ENCODE assay signal across 9 cellular contexts in genomic region chr9:93126151-93126781, GRCh38. TPM values are rescaled to one million over a fixed set of nuclear protein-coding genes. Genes with fewer than 3 reads are reported as not detected.
A peak's percentile ranks its signal among the peaks of the same experiment; 100 is the strongest.
DNase-seq lines count a peak whose midpoint lies in the region; ATAC-seq and TF ChIP-seq lines count a peak whose summit lies in the region.
"Had no signal": no experiment of that assay in that cellular context is flagged by ENCODE, and none has a peak within 500 bp of the region (broad histone marks: within the 10 kb centered on the region; RNA-seq: fewer than 3 reads in every experiment).

No MANE protein-coding gene starts in this region.

- H3K4me1 ChIP-seq in mesenchymal stem cell (ENCODE audit: control insufficient read depth, insufficient read depth, low read depth, low read length) (peaks cover 57% of the 10 kb centered on the region), suprapubic skin (peaks cover 56% of the 10 kb centered on the region)

- H3K79me1 ChIP-seq in mesenchymal stem cell (replicated peaks; ENCODE audit: low read length, poor library complexity, severe bottlenecking) = peaks cover 29% of the 10 kb centered on the region

- peak overlapping the region; percentile 44 for H4K91ac ChIP-seq in mesenchymal stem cell (ENCODE audit: low read length)

- H3K4me2 ChIP-seq in mesenchymal stem cell (ENCODE audit: low read length, poor library complexity, severe bottlenecking) = no peak overlapping the region

- H4K8ac ChIP-seq in mesenchymal stem cell (ENCODE audit: low read length) = peak overlapping the region; percentile 73

- ATAC-seq in activated naive CD4-positive, alpha-beta T cell treated with anti-CD3 and anti-CD28 coated beads, Interleukin-2, amount 50 U/mL, for 72 hours = no peak
- ATAC-seq in esophagus mucosa = no peak

- TF ChIP-seq EP300 in suprapubic skin (IDR thresholded peaks at IDR 0.05) = no peak

- no peak overlapping the region for H2BK15ac ChIP-seq in mesenchymal stem cell (ENCODE audit: low read depth, poor library complexity, severe bottlenecking)

- peaks cover 59% of the 10 kb centered on the region for H3K36me3 Mint-ChIP-seq in activated CD4-positive, alpha-beta T cell treated with anti-CD3 and anti-CD28 coated beads, Interleukin-2, amount 10 ng/mL, durations not matched to agents 24 days and 14 days (ENCODE audit: low read depth)
- H3K36me3 Mint-ChIP-seq in activated naive CD4-positive, alpha-beta T cell treated with anti-CD3 and anti-CD28 coated beads, Interleukin-2, amount 50 U/mL, for 72 hours = peaks cover 11 to 15% of the 10 kb centered on the region in 2 donors

- H3K27ac ChIP-seq in mesenchymal stem cell (ENCODE audit: low read length, poor library complexity, severe bottlenecking) (no peak overlapping the region), suprapubic skin (peak overlapping the region; percentile 71)

- H3K23ac ChIP-seq in mesenchymal stem cell (ENCODE audit: low read length in 2 of 2) = no peak overlapping the region

- H2AFZ ChIP-seq in mesenchymal stem cell (ENCODE audit: low read depth, low read length) = no peak overlapping the region

- H3K36me3 ChIP-seq in mesenchymal stem cell (ENCODE audit: control insufficient read depth in 1 of 2, insufficient read depth in 2 of 2, low read depth in 1 of 2, low read length in 2 of 2) (peaks cover 16 to 48% of the 10 kb centered on the region in 2 experiments), suprapubic skin (peaks cover 41% of the 10 kb centered on the region)

- no peaks in the 10 kb centered on the region for H3K9me3 Mint-ChIP-seq in activated CD4-positive, alpha-beta T cell treated with anti-CD3 and anti-CD28 coated beads, Interleukin-2, amount 10 ng/mL, durations not matched to agents 24 days and 14 days
- H3K9me3 Mint-ChIP-seq in activated naive CD4-positive, alpha-beta T cell treated with anti-CD3 and anti-CD28 coated beads, Interleukin-2, amount 50 U/mL, for 72 hours = no peaks in the 10 kb centered on the region

- H3K4me3 ChIP-seq in mesenchymal stem cell (ENCODE audit: insufficient read depth in 1 of 2, low read depth in 1 of 2, low read length in 2 of 2) (no peak overlapping the region), suprapubic skin (no peak overlapping the region)

- H3K18ac ChIP-seq in mesenchymal stem cell (ENCODE audit: low read depth in 1 of 2, low read length in 2 of 2) = peak overlapping the region in 1 of 2 experiments; percentile 74

- no peaks in the 10 kb centered on the region for H3K27me3 Mint-ChIP-seq in activated CD4-positive, alpha-beta T cell treated with anti-CD3 and anti-CD28 coated beads, Interleukin-2, amount 10 ng/mL, durations not matched to agents 24 days and 14 days

- no peak for TF ChIP-seq POLR2A in suprapubic skin (IDR thresholded peaks at IDR 0.05)

- H3K27ac Mint-ChIP-seq in activated CD4-positive, alpha-beta T cell treated with anti-CD3 and anti-CD28 coated beads, Interleukin-2, amount 10 ng/mL, durations not matched to agents 24 days and 14 days = peak overlapping the region; percentile 83
- H3K27ac Mint-ChIP-seq in activated naive CD4-positive, alpha-beta T cell treated with anti-CD3 and anti-CD28 coated beads, Interleukin-2, amount 50 U/mL, for 72 hours = peak overlapping the region; percentile 72 to 79

- peak overlapping the region in 1 of 2 experiments; percentile 51 for H2BK12ac ChIP-seq in mesenchymal stem cell (ENCODE audit: low read length in 2 of 2)

- peak overlapping the region; percentile 35 for H2BK120ac ChIP-seq in mesenchymal stem cell (ENCODE audit: low read depth, low read length)

- no peak overlapping the region for H2BK5ac ChIP-seq in mesenchymal stem cell (ENCODE audit: low read depth, low read length, poor library complexity, severe bottlenecking)

- H3K9ac ChIP-seq in mesenchymal stem cell (ENCODE audit: low read length) = no peak overlapping the region

- H3K4ac ChIP-seq in mesenchymal stem cell (ENCODE audit: low read depth in 1 of 2, low read length in 2 of 2) = peak overlapping the region in 1 of 2 experiments; percentile 29

- WGBS in mesenchymal stem cell = 84% methylated on average over 22 of the region's 23 CpGs
- 50% methylated on average over 11 of the region's 23 CpGs for WGBS in suprapubic skin

- DNase-seq in activated CD4-positive, alpha-beta T cell treated with anti-CD3 and anti-CD28 coated beads, Interleukin-2, amount 10 ng/mL, durations not matched to agents 24 days and 14 days = no peak
- no peak for DNase-seq in activated CD4-positive, alpha-beta T cell treated with anti-CD3 and anti-CD28 coated beads, Interleukin-2, amount 50 U/mL, for 1 hour
- DNase-seq in activated naive CD4-positive, alpha-beta T cell treated with anti-CD3 and anti-CD28 coated beads, Interleukin-2, amount 50 U/mL, for 72 hours (ENCODE audit: low spot score in 2 of 2) = peak in 1 of 2 donors; percentile 53
- DNase-seq in mesenchymal stem cell = no peak
- peak; percentile 62 to 78 for DNase-seq in suprapubic skin (ENCODE audit: low spot score in 2 of 2)
- DNase-seq in NCI-H748 treated with DMSO at 0.1 percent for 48 hours (lab: John Stamatoyannopoulos, UW) = no peak
- no peak for DNase-seq in HCEC 1CT

- peak overlapping the region; percentile 35 for H3K4me3 Mint-ChIP-seq in activated CD4-positive, alpha-beta T cell treated with anti-CD3 and anti-CD28 coated beads, Interleukin-2, amount 10 ng/mL, durations not matched to agents 24 days and 14 days

- peak overlapping the region; percentile 21 for H2AK5ac ChIP-seq in mesenchymal stem cell (ENCODE audit: low read length, severe bottlenecking)

- H3K27me3 ChIP-seq in mesenchymal stem cell (ENCODE audit: control insufficient read depth in 1 of 2, insufficient read depth in 1 of 2, low read length in 2 of 2) (no peaks in the 10 kb centered on the region), suprapubic skin (no peaks in the 10 kb centered on the region)

- H3K14ac ChIP-seq in mesenchymal stem cell (ENCODE audit: low read length in 2 of 2) = peak overlapping the region in 1 of 2 experiments; percentile 58

- intact Hi-C loops in activated CD4-positive, alpha-beta T cell treated with anti-CD3 and anti-CD28 coated beads, Interleukin-2, amount 10 ng/mL, durations not matched to agents 24 days and 14 days (cut with micrococcal nuclease) = no loop called here

- H3K4me1 Mint-ChIP-seq in activated CD4-positive, alpha-beta T cell treated with anti-CD3 and anti-CD28 coated beads, Interleukin-2, amount 10 ng/mL, durations not matched to agents 24 days and 14 days = peaks cover 41% of the 10 kb centered on the region

- H3K9me3 ChIP-seq in mesenchymal stem cell (ENCODE audit: control insufficient read depth, low read length) = no peaks in the 10 kb centered on the region
- no peaks in the 10 kb centered on the region for H3K9me3 ChIP-seq in suprapubic skin

- no peak for TF ChIP-seq CTCF in suprapubic skin (IDR thresholded peaks at IDR 0.05)

RNA-seq across cellular contexts. Expression of gene NINJ1, which starts 7.8 kb away (rescaled TPM):
- 103 and 110 TPM in 2 replicates for total RNA-seq in activated CD4-positive, alpha-beta T cell treated with anti-CD3 and anti-CD28 coated beads, Interleukin-2, amount 10 ng/mL, durations not matched to agents 24 days and 14 days
- total RNA-seq in activated naive CD4-positive, alpha-beta T cell treated with anti-CD3 and anti-CD28 coated beads, Interleukin-2, amount 50 U/mL, for 72 hours = 10 to 100 TPM; 81.0 to 84.8 TPM
- 62.3 TPM for polyA plus RNA-seq in mesenchymal stem cell (2013, experiment 1 of 2)
- polyA plus RNA-seq in mesenchymal stem cell (2013, experiment 2 of 2) = 64.2 TPM
- total RNA-seq in suprapubic skin (100 to 1,000 TPM in 3 of 4 donors, 10 to 100 TPM in 1; 88.3 to 158 (median 113) TPM), esophagus mucosa (16.9 TPM)

RNA-seq across cellular contexts. Expression of gene CARD19, which starts 30.2 kb away (rescaled TPM):
- total RNA-seq in activated CD4-positive, alpha-beta T cell treated with anti-CD3 and anti-CD28 coated beads, Interleukin-2, amount 10 ng/mL, durations not matched to agents 24 days and 14 days = 44.0 TPM in 2 replicates
- total RNA-seq in activated naive CD4-positive, alpha-beta T cell treated with anti-CD3 and anti-CD28 coated beads, Interleukin-2, amount 50 U/mL, for 72 hours = 10 to 100 TPM; 58.1 to 82.6 TPM
- 66.8 TPM for polyA plus RNA-seq in mesenchymal stem cell (2013, experiment 1 of 2)
- 66.1 TPM for polyA plus RNA-seq in mesenchymal stem cell (2013, experiment 2 of 2)
- total RNA-seq in suprapubic skin (10 to 100 TPM; 43.2 to 63.6 (median 54.3) TPM), esophagus mucosa (19.9 TPM)

RNA-seq across cellular contexts. Expression of gene WNK2, which starts 57.7 kb away (rescaled TPM):
- 2.7 and 4.0 TPM in 2 replicates for total RNA-seq in activated CD4-positive, alpha-beta T cell treated with anti-CD3 and anti-CD28 coated beads, Interleukin-2, amount 10 ng/mL, durations not matched to agents 24 days and 14 days
- total RNA-seq in activated naive CD4-positive, alpha-beta T cell treated with anti-CD3 and anti-CD28 coated beads, Interleukin-2, amount 50 U/mL, for 72 hours = 1 to 10 TPM; 2.6 to 3.8 TPM
- 0.01 TPM for polyA plus RNA-seq in mesenchymal stem cell (2013, experiment 1 of 2)
- polyA plus RNA-seq in mesenchymal stem cell (2013, experiment 2 of 2) = 0.03 TPM
- 10 to 100 TPM; 39.5 to 93.7 (median 45.3) TPM for total RNA-seq in suprapubic skin
- 0.92 TPM for total RNA-seq in esophagus mucosa
- total RNA-seq: LHCN-M2 had no signal

Comparison
In these comparisons a context has a peak if more than half of its experiments do, and no peak if none do; other contexts are left out.
1. DNase-seq: peak in suprapubic skin (2 of 2); none in activated CD4-positive, alpha-beta T cell treated with anti-CD3 and anti-CD28 coated beads, Interleukin-2, amount 10 ng/mL, durations not matched to agents 24 days and 14 days (single experiment), activated CD4-positive, alpha-beta T cell treated with anti-CD3 and anti-CD28 coated beads, Interleukin-2, amount 50 U/mL, for 1 hour (single experiment), mesenchymal stem cell (single experiment), NCI-H748 treated with DMSO at 0.1 percent for 48 hours (single experiment) and HCEC 1CT (single experiment).